Comparison of ENCODE assay signal across 31 cellular contexts in genomic region chr4:86845593-86845992, GRCh38. TPM values are rescaled to one million over a fixed set of nuclear protein-coding genes. Genes with fewer than 3 reads are reported as not detected.
DNase-seq lines count a peak whose midpoint lies in the region; ATAC-seq and TF ChIP-seq lines count a peak whose summit lies in the region.
"Had no signal": no experiment of that assay in that cellular context is flagged by ENCODE, and none has a peak within 500 bp of the region (broad histone marks: within the 10 kb centered on the region; RNA-seq: fewer than 3 reads in every experiment).

No MANE protein-coding gene starts in this region.

- peaks cover 13% of the 10 kb centered on the region for H3K4me1 Mint-ChIP-seq in endothelial cell (ENCODE audit: unreplicated experiment)
- H3K4me1 Mint-ChIP-seq: naive thymus-derived CD4-positive, alpha-beta T cell had no signal

- H3K27ac ChIP-seq in RWPE2 (ENCODE audit: poor library complexity, severe bottlenecking) = peak overlapping the region; percentile 57
- no peak overlapping the region for H3K27ac ChIP-seq in right lobe of liver
- H3K27ac ChIP-seq in upper lobe of right lung = no peak overlapping the region
- no peak overlapping the region for H3K27ac ChIP-seq in transverse colon
- H3K27ac ChIP-seq in tibial artery = no peak overlapping the region
- H3K27ac ChIP-seq: body of pancreas, VCaP had no signal

- H3K9me3 Mint-ChIP-seq in endothelial cell (ENCODE audit: unreplicated experiment) = no peaks in the 10 kb centered on the region
- H3K9me3 Mint-ChIP-seq: activated T-cell treated with anti-CD3 and anti-CD28 coated beads, Interleukin-2, amount 50 U/mL, for 24 hours; naive thymus-derived CD4-positive, alpha-beta T cell; T-helper 2 cell treated with Interferon-gamma antibody and Interleukin-4, amounts not matched to agents 5 μg/mL and 100 μg/mL, for 36 hours had no signal

- no peaks in the 10 kb centered on the region for H3K36me3 ChIP-seq in RWPE2 (ENCODE audit: low read depth)
- no peaks in the 10 kb centered on the region for H3K36me3 ChIP-seq in right lobe of liver
- H3K36me3 ChIP-seq in upper lobe of right lung = no peaks in the 10 kb centered on the region
- H3K36me3 ChIP-seq in transverse colon = no peaks in the 10 kb centered on the region
- no peaks in the 10 kb centered on the region for H3K36me3 ChIP-seq in tibial artery
- H3K36me3 ChIP-seq: HAP-1 had no signal

- TF ChIP-seq EP300 in transverse colon (IDR thresholded peaks at IDR 0.05; ENCODE audit: low read depth) = no peak

- no peak overlapping the region for H3K4me3 Mint-ChIP-seq in endothelial cell (ENCODE audit: unreplicated experiment)
- H3K4me3 Mint-ChIP-seq: activated T-cell treated with anti-CD3 and anti-CD28 coated beads, Interleukin-2, amount 50 U/mL, for 24 hours; naive thymus-derived CD4-positive, alpha-beta T cell; T-helper 2 cell treated with Interferon-gamma antibody and Interleukin-4, amounts not matched to agents 5 μg/mL and 100 μg/mL, for 36 hours had no signal

- 74% methylated on average over 5 of the region's 5 CpGs for WGBS in right lobe of liver (ENCODE audit: insufficient coverage, low coverage, low lambda C conversion rate, missing lambda C conversion rate)
- 72 to 78% methylated on average over 3 to 5 of the region's 5 CpGs for WGBS in transverse colon (ENCODE audit: low coverage in 1 of 2), 2 donors

- DNase-seq in RWPE2 (ENCODE audit: low spot score) = no peak
- DNase-seq in endothelial cell (ENCODE audit: low spot score) = no peak
- DNase-seq in right lobe of liver = no peak
- DNase-seq in upper lobe of right lung = no peak
- no peak for DNase-seq in transverse colon
- no peak for DNase-seq in tibial artery
- no peak for DNase-seq in CD1c-positive myeloid dendritic cell (ENCODE audit: extremely low spot score)
- DNase-seq: activated CD4-positive, alpha-beta T cell treated with anti-CD3 and anti-CD28 coated beads for 4 hours; activated gamma-delta T cell treated with Interleukin-2 at 50 U/mL for 16 hours; activated T-cell treated with anti-CD3 and anti-CD28 coated beads, Interleukin-2, amount 50 U/mL, for 24 hours; body of pancreas; C1 segment of cervical spinal cord; DND-41; erythroblast; foreskin melanocyte; midbrain; naive thymus-derived CD4-positive, alpha-beta T cell; NCI-H1436 treated with DMSO at 0.1 percent for 48 hours; NCI-H446; occipital lobe; OCI-M1; stimulated activated CD4-positive, alpha-beta T cell treated with anti-CD3 and anti-CD28 coated beads, Interleukin-2, amount 100 ng/mL, for 24 hours had no signal

- H3K4me3 ChIP-seq in RWPE2 (ENCODE audit: severe bottlenecking) (no peak overlapping the region), right lobe of liver (no peak overlapping the region), upper lobe of right lung (no peak overlapping the region), transverse colon (no peak overlapping the region), tibial artery (no peak overlapping the region)
- H3K4me3 ChIP-seq: body of pancreas, HAP-1, K562, smooth muscle cell had no signal

- ATAC-seq in RWPE2 (ENCODE audit: low read depth) = peak; percentile 72
- ATAC-seq in right lobe of liver = peak; percentile 63 to 83 (median 76)
- ATAC-seq in upper lobe of right lung = peak; percentile 27
- ATAC-seq: body of pancreas; K562; naive thymus-derived CD4-positive, alpha-beta T cell; Right ventricle myocardium inferior had no signal

- H3K27ac Mint-ChIP-seq in endothelial cell (ENCODE audit: unreplicated experiment) = peak overlapping the region; percentile 67
- H3K27ac Mint-ChIP-seq: activated T-cell treated with anti-CD3 and anti-CD28 coated beads, Interleukin-2, amount 50 U/mL, for 24 hours; naive thymus-derived CD4-positive, alpha-beta T cell; T-helper 2 cell treated with Interferon-gamma antibody and Interleukin-4, amounts not matched to agents 5 μg/mL and 100 μg/mL, for 36 hours had no signal

- no peaks in the 10 kb centered on the region for H3K9me3 ChIP-seq in RWPE2 (ENCODE audit: severe bottlenecking)
- H3K9me3 ChIP-seq in right lobe of liver = no peaks in the 10 kb centered on the region
- H3K9me3 ChIP-seq in upper lobe of right lung = no peaks in the 10 kb centered on the region
- no peaks in the 10 kb centered on the region for H3K9me3 ChIP-seq in transverse colon
- H3K9me3 ChIP-seq in tibial artery = no peaks in the 10 kb centered on the region
- H3K9me3 ChIP-seq: body of pancreas, HAP-1 had no signal

- no peak for TF ChIP-seq CTCF in RWPE2 (IDR thresholded peaks at IDR 0.05; ENCODE audit: poor library complexity, severe bottlenecking)
- TF ChIP-seq CTCF in endothelial cell (IDR thresholded peaks at IDR 0.05; ENCODE audit: unreplicated experiment) = no peak
- no peak for TF ChIP-seq CTCF in right lobe of liver (IDR thresholded peaks at IDR 0.05)
- no peak for TF ChIP-seq CTCF in upper lobe of right lung (IDR thresholded peaks at IDR 0.05)
- no peak for TF ChIP-seq CTCF in transverse colon (IDR thresholded peaks at IDR 0.05)
- no peak for TF ChIP-seq CTCF in tibial artery (IDR thresholded peaks at IDR 0.05)

- H3K36me3 Mint-ChIP-seq in endothelial cell (ENCODE audit: low read depth, unreplicated experiment) = no peaks in the 10 kb centered on the region
- H3K36me3 Mint-ChIP-seq: naive thymus-derived CD4-positive, alpha-beta T cell had no signal

- H3K4me1 ChIP-seq in RWPE2 (ENCODE audit: insufficient read depth, poor library complexity, severe bottlenecking) = peaks cover 22% of the 10 kb centered on the region
- no peaks in the 10 kb centered on the region for H3K4me1 ChIP-seq in right lobe of liver
- H3K4me1 ChIP-seq in upper lobe of right lung = no peaks in the 10 kb centered on the region
- H3K4me1 ChIP-seq in transverse colon = no peaks in the 10 kb centered on the region
- peaks cover 0 to 5% (median 0%) of the 10 kb centered on the region in 4 donors for H3K4me1 ChIP-seq in tibial artery
- H3K4me1 ChIP-seq: body of pancreas had no signal

- in situ Hi-C loops in transverse colon (cut with MboI; ENCODE audit: low pct_ligation_motif_present in 1 of 4, low pct_unique_long_range_greater_than_20kb in 1 of 4, low sequenced_read_pairs in 3 of 4) = no loop called here

- H3K27me3 Mint-ChIP-seq in endothelial cell (ENCODE audit: unreplicated experiment) = no peaks in the 10 kb centered on the region

- H3K27me3 ChIP-seq in RWPE2 (ENCODE audit: insufficient read depth, poor library complexity, severe bottlenecking) (no peaks in the 10 kb centered on the region), right lobe of liver (no peaks in the 10 kb centered on the region), upper lobe of right lung (no peaks in the 10 kb centered on the region), transverse colon (no peaks in the 10 kb centered on the region), tibial artery (no peaks in the 10 kb centered on the region)
- H3K27me3 ChIP-seq: body of pancreas had no signal

- TF ChIP-seq POLR2A in right lobe of liver (IDR thresholded peaks at IDR 0.05) (no peak), transverse colon (IDR thresholded peaks at IDR 0.05) (no peak)

- intact Hi-C loops in right lobe of liver (cut with DNase I) (no loop called here), upper lobe of right lung (cut with DNase I) (no loop called here), transverse colon (cut with DNase I; ENCODE audit: low total_unique reads) (no loop called here), tibial artery (cut with DNase I; ENCODE audit: low total_unique reads) (no loop called here)

RNA-seq across cellular contexts. Expression of gene SLC10A6, which starts 3.6 kb away (rescaled TPM):
- total RNA-seq in endothelial cell (ENCODE audit: unreplicated experiment) = not detected
- under 1 TPM in 3 of 6 experiments, not detected in 3; 0.17 to 0.26 (median 0.19) TPM for total RNA-seq in right lobe of liver
- total RNA-seq in upper lobe of right lung = 0.87 TPM
- total RNA-seq in transverse colon = under 1 TPM in 1 of 4 donors, not detected in 3; 0.32 TPM
- total RNA-seq: activated CD8-positive, alpha-beta memory T cell treated with anti-CD3 and anti-CD28 coated beads for 36 hours; chondrocyte; K562; M059J; occipital lobe had no signal

RNA-seq across cellular contexts. Expression of gene C4orf36, which starts 46.6 kb away (rescaled TPM):
- total RNA-seq in endothelial cell (ENCODE audit: unreplicated experiment) (0.72 TPM), right lobe of liver (under 1 TPM in 1 of 6 experiments, not detected in 5; 0.66 TPM), upper lobe of right lung (2.3 TPM), transverse colon (under 1 TPM in 2 of 4 donors, not detected in 2; 0.27 to 0.32 TPM)
- total RNA-seq: naive thymus-derived CD4-positive, alpha-beta T cell had no signal
